Comparison of ENCODE assay signal across 24 cellular contexts in the genomic region with DNA sequence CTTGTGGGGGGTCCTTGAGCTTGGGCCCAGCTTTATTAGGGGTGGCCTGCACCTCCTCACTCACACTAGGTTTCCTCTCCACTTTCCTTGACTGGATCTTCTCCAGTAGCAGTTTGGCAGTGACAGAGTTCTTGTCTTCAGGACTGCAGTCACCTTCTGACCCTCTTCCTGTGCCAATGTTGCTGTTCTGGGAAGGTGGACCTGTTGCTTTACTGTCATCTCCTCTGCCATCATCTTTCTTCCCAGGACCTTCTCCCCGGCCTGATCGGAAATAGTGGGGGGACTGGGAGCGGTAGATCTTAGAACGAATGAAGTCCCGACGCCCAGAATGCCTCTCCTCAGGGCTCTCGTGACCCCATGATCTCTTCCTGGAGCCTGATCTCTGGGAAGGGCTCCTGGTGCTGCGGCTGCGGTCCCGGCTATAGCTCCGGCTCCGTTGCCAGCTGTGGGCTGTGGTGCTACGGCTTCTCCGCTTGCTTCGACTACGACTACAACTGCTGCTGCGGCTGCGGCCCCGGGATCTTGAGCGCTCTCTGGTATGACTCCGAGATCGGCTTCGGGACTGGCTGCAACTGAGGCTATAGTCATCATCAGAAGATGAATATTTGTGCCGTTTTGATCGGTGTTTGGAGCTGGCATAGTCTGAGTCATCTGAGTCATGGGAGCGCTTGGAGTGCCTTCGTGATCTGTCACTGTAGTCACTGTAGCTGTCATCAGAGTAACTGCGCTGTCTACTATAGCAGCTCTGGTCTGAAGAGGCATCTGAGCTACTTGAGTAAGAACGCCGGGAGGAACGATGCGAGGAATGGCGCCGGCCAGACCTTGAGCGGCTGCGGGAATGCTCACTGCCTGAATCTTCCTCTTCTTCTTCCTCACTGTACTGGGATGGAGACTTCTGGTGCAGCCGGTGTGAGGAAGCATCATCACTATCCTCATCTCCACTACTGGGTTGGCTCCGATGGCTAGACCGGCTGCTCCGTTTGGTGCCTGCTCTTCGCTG. TPM values are rescaled to one million over a fixed set of nuclear protein-coding genes. Genes with fewer than 3 reads are reported as not detected.
DNase-seq lines count a peak whose midpoint lies in the region; ATAC-seq and TF ChIP-seq lines count a peak whose summit lies in the region.
"Had no signal": no experiment of that assay in that cellular context is flagged by ENCODE, and none has a peak within 500 bp of the region (broad histone marks: within the 10 kb centered on the region; RNA-seq: fewer than 3 reads in every experiment).

No MANE protein-coding gene starts in this region.

- intact Hi-C loops in IMR-90 (cut with micrococcal nuclease): no loop called here

- DNase-seq in IMR-90 (peak; percentile 3), chondrocyte (ENCODE audit: low spot score) (peak; percentile 78), omental fat pad (ENCODE audit: low spot score) (no peak), kidney glomerular epithelial cell (lab: John Stamatoyannopoulos, UW) (no peak), ureter (ENCODE audit: low spot score) (no peak), HT-29 (ENCODE audit: low spot score) (no peak)
- DNase-seq: ACHN; activated CD4-positive, alpha-beta T cell treated with anti-CD3 and anti-CD28 coated beads for 36 hours; activated naive CD4-positive, alpha-beta T cell treated with anti-CD3 and anti-CD28 coated beads for 36 hours; activated T-cell treated with anti-CD3 and anti-CD28 coated beads, Interleukin-2, amount 50 U/mL, for 72 hours; DMS79 treated with DMSO at 0.1 percent for 48 hours; heart right ventricle; Karpas-422; NCI-H446; NCI-H82; SK-N-SH; stimulated activated CD4-positive, alpha-beta T cell treated with anti-CD3 and anti-CD28 coated beads, Interleukin-2, amount 100 ng/mL, for 48 hours; T-helper 2 cell had no signal

- no peak overlapping the region for H2AFZ ChIP-seq in IMR-90 (replicated peaks; ENCODE audit: low read length, poor library complexity)

- H2BK5ac ChIP-seq in IMR-90 (ENCODE audit: low read depth, low read length, poor library complexity, severe bottlenecking): no peak overlapping the region

- POLR2A ChIA-PET in IMR-90 (lab: Charles Lee; ENCODE audit: unreplicated experiment): no interaction called here

- no peak for TF ChIP-seq RAD21 in IMR-90 (IDR thresholded peaks at IDR 0.05; ENCODE audit: low read length)

- H2AK5ac ChIP-seq in IMR-90 (ENCODE audit: low read depth, low read length): no peak overlapping the region

- H3K36me3 ChIP-seq in BLaER1 (peaks cover 82% of the 10 kb centered on the region), IMR-90 (ENCODE audit: control insufficient read depth, insufficient read depth, low read length) (peaks cover 53% of the 10 kb centered on the region)

- peaks cover 23% of the 10 kb centered on the region for H3K36me3 Mint-ChIP-seq in chondrocyte (ENCODE audit: low read depth)

- no peak overlapping the region for H3K4me3 ChIP-seq in BLaER1
- no peak overlapping the region for H3K4me3 ChIP-seq in IMR-90 (ENCODE audit: insufficient read depth, low read depth, low read length)
- H3K4me3 ChIP-seq: coronary artery, HAP-1, heart right ventricle, upper lobe of left lung had no signal

- H3K27me3 ChIP-seq in BLaER1: no peaks in the 10 kb centered on the region
- H3K27me3 ChIP-seq in IMR-90 (ENCODE audit: control insufficient read depth, insufficient read depth, low read length): no peaks in the 10 kb centered on the region
- H3K27me3 ChIP-seq: heart right ventricle, upper lobe of left lung had no signal

- no peak overlapping the region for H2BK120ac ChIP-seq in IMR-90 (ENCODE audit: low read depth, low read length)

- no peak for ATAC-seq in IMR-90 (ENCODE audit: low read depth)
- ATAC-seq in omental fat pad (ENCODE audit: low FRiP score): peak; percentile 12
- ATAC-seq in GM19397 (IDR thresholded peaks at IDR 0.05; ENCODE audit: unreplicated experiment): no peak
- ATAC-seq: activated CD4-positive, alpha-beta T cell treated with anti-CD3 and anti-CD28 coated beads for 36 hours; activated T-cell treated with anti-CD3 and anti-CD28 coated beads, Interleukin-2, amount 50 U/mL, for 72 hours had no signal

- no peak overlapping the region for H2BK15ac ChIP-seq in IMR-90 (ENCODE audit: low read depth, low read length)

- no peaks in the 10 kb centered on the region for H3K9me3 ChIP-seq in BLaER1
- no peaks in the 10 kb centered on the region for H3K9me3 ChIP-seq in IMR-90 (ENCODE audit: control insufficient read depth, insufficient read depth, low read length)
- H3K9me3 ChIP-seq: HAP-1, heart right ventricle, SK-N-SH, upper lobe of left lung had no signal

- no peak overlapping the region for H3K27ac Mint-ChIP-seq in chondrocyte (ENCODE audit: unreplicated experiment)
- H3K27ac Mint-ChIP-seq: activated CD4-positive, alpha-beta T cell treated with anti-CD3 and anti-CD28 coated beads for 36 hours; activated naive CD4-positive, alpha-beta T cell treated with anti-CD3 and anti-CD28 coated beads for 36 hours; activated T-cell treated with anti-CD3 and anti-CD28 coated beads, Interleukin-2, amount 50 U/mL, for 72 hours had no signal

- H4K20me1 ChIP-seq in BLaER1 (peaks cover 19% of the 10 kb centered on the region; the same call in 1 of the 2 replicates), IMR-90 (ENCODE audit: insufficient read depth, low read length) (peaks cover 3% of the 10 kb centered on the region)

- no peak overlapping the region for H3K56ac ChIP-seq in IMR-90 (ENCODE audit: extremely low read depth, insufficient read depth, low read length)

- peaks cover 56% of the 10 kb centered on the region for H3K4me1 ChIP-seq in BLaER1
- no peaks in the 10 kb centered on the region for H3K4me1 ChIP-seq in IMR-90 (ENCODE audit: control insufficient read depth, insufficient read depth, low read length)
- H3K4me1 ChIP-seq: HAP-1, heart right ventricle, upper lobe of left lung had no signal

- no peak for TF ChIP-seq POLR2A in IMR-90 (IDR thresholded peaks at IDR 0.05; ENCODE audit: low read depth, low read length)

- no peak overlapping the region for H4K91ac ChIP-seq in IMR-90 (ENCODE audit: insufficient read depth, low read depth, low read length)

- H3K9ac ChIP-seq in BLaER1 (peak overlapping the region; percentile 56; the same call in 1 of the 2 replicates), IMR-90 (ENCODE audit: low read depth, low read length) (no peak overlapping the region)
- H3K9ac ChIP-seq: SK-N-SH had no signal

- H3K18ac ChIP-seq in IMR-90 (ENCODE audit: low read depth, low read length): no peak overlapping the region

- H2AK9ac ChIP-seq in IMR-90 (replicated peaks; ENCODE audit: low read depth, low read length, poor library complexity): no peak overlapping the region

- H3K27me3 Mint-ChIP-seq in chondrocyte (ENCODE audit: low read depth): no peaks in the 10 kb centered on the region
- H3K27me3 Mint-ChIP-seq: activated CD4-positive, alpha-beta T cell treated with anti-CD3 and anti-CD28 coated beads for 36 hours had no signal

- H3K4me3 Mint-ChIP-seq in chondrocyte (ENCODE audit: unreplicated experiment): no peak overlapping the region
- H3K4me3 Mint-ChIP-seq: activated CD4-positive, alpha-beta T cell treated with anti-CD3 and anti-CD28 coated beads for 36 hours; activated naive CD4-positive, alpha-beta T cell treated with anti-CD3 and anti-CD28 coated beads for 36 hours; activated T-cell treated with anti-CD3 and anti-CD28 coated beads, Interleukin-2, amount 50 U/mL, for 72 hours had no signal

- BruUV-seq in IMR-90 (replicated peaks; lab: Mats Ljungman, UMichigan): no TSS peak

- H3K9me1 ChIP-seq in IMR-90 (ENCODE audit: insufficient read depth, low read length): peaks cover 8% of the 10 kb centered on the region

- H3K4me2 ChIP-seq in BLaER1 (peak overlapping the region; percentile 92), IMR-90 (ENCODE audit: low read depth, low read length) (no peak overlapping the region)
- H3K4me2 ChIP-seq: SK-N-SH had no signal

- 96% methylated on average over 24 of the region's 41 CpGs; no CpG with 5 or more reads in 1 of the 2 experiments for WGBS in IMR-90 (ENCODE audit: extremely low coverage in 2 of 2, insufficient read length in 1 of 2), 2 experiments

- H4K8ac ChIP-seq in IMR-90 (ENCODE audit: low read depth in 2 of 2, low read length in 2 of 2): no peak overlapping the region

- no peaks in the 10 kb centered on the region for H3K4me1 Mint-ChIP-seq in chondrocyte (ENCODE audit: low read depth)

- H3K4ac ChIP-seq in IMR-90 (ENCODE audit: low read depth, low read length): no peak overlapping the region

- H3K23ac ChIP-seq in IMR-90 (ENCODE audit: low read depth, low read length): no peak overlapping the region

- TF ChIP-seq CTCF in IMR-90 (conservative IDR thresholded peaks at IDR 0.05; ENCODE audit: low read depth, low read length): no peak
- TF ChIP-seq CTCF in chondrocyte (IDR thresholded peaks at IDR 0.05): no peak
- no peak for TF ChIP-seq CTCF in omental fat pad (IDR thresholded peaks at IDR 0.05)

- H2BK20ac ChIP-seq in IMR-90 (ENCODE audit: low read depth, low read length): no peak overlapping the region

- H3K79me1 ChIP-seq in IMR-90 (ENCODE audit: low read depth in 1 of 2, low read length in 2 of 2): peaks cover 3 to 28% of the 10 kb centered on the region in 2 experiments; a peak in 3 of 4 replicates

- H3K27ac ChIP-seq in BLaER1 (peak overlapping the region; percentile 21; the same call in 1 of the 2 replicates), IMR-90 (ENCODE audit: insufficient read depth, low read length) (no peak overlapping the region)
- H3K27ac ChIP-seq: coronary artery, heart right ventricle, upper lobe of left lung had no signal

- CTCF ChIA-PET in IMR-90 (lab: Yijun Ruan, JAX): interaction anchor here (1.3 kb wide), 1 partner anchor 124 kb away, joined by 4 read pairs; no protein-coding TSS in a partner anchor

- in situ Hi-C loops in IMR-90 (cut with MboI; ENCODE audit: low sequenced_read_pairs): no loop called here

- no peak overlapping the region for H4K5ac ChIP-seq in IMR-90 (ENCODE audit: low read depth, low read length)

- dilution Hi-C loops in IMR-90 (cut with HindIII; ENCODE audit: low sequenced_read_pairs, unreplicated experiment): no loop called here

- H3K9me3 Mint-ChIP-seq in chondrocyte (ENCODE audit: low read depth): no peaks in the 10 kb centered on the region
- H3K9me3 Mint-ChIP-seq: activated naive CD4-positive, alpha-beta T cell treated with anti-CD3 and anti-CD28 coated beads for 36 hours; activated T-cell treated with anti-CD3 and anti-CD28 coated beads, Interleukin-2, amount 50 U/mL, for 72 hours had no signal

- H3K14ac ChIP-seq in IMR-90 (replicated peaks; ENCODE audit: low read depth, low read length): no peak overlapping the region

RNA-seq across cellular contexts. Expression of a gene that starts 9.5 kb away (rescaled TPM):
- total RNA-seq in IMR-90 (2012; rRNA removed) (under 0.01 TPM in 2 replicates), chondrocyte (1.7 to 2.2 TPM (median 2.0 TPM) in 3 replicates), omental fat pad (1 to 10 TPM in 2 of 4 donors, under 1 TPM in 2; 0.72 to 1.6 (median 1.0) TPM), ureter (1.1 TPM)
- 0.22 and 0.26 TPM in 2 replicates for polyA plus RNA-seq in IMR-90 (2012; rRNA removed)
- 0.04 and 0.21 TPM in 2 replicates for polyA plus RNA-seq in IMR-90 (2012; cell fraction: cytosol; rRNA removed)
- 2.4 and 2.8 TPM in 2 replicates for polyA plus RNA-seq in IMR-90 (2012; cell fraction: nucleus; rRNA removed; ENCODE audit: low replicate concordance)
- total RNA-seq in HT-29 (2014; rRNA removed; shearing (Covaris generic)): 0.05 TPM in 1 of 2 replicates, not detected in the other
- total RNA-seq: myocyte had no signal

RNA-seq across cellular contexts. Expression of a gene that starts 35.3 kb away (rescaled TPM):
- total RNA-seq in IMR-90 (2012; rRNA removed): 3.1 and 3.2 TPM in 2 replicates
- 5.9 and 8.1 TPM in 2 replicates for polyA plus RNA-seq in IMR-90 (2012; rRNA removed)
- 3.5 and 12.3 TPM in 2 replicates for polyA plus RNA-seq in IMR-90 (2012; cell fraction: cytosol; rRNA removed)
- 3.7 and 9.3 TPM in 2 replicates for polyA plus RNA-seq in IMR-90 (2012; cell fraction: nucleus; rRNA removed; ENCODE audit: low replicate concordance)
- total RNA-seq in chondrocyte: 14.8 to 20.6 TPM (median 18.6 TPM) in 3 replicates
- 1 to 10 TPM in 1 of 4 donors, under 1 TPM in 3; 0.56 to 3.5 (median 0.95) TPM for total RNA-seq in omental fat pad
- 0.78 TPM for total RNA-seq in ureter
- 2.1 and 3.0 TPM in 2 replicates for total RNA-seq in HT-29 (2014; rRNA removed; shearing (Covaris generic))

RNA-seq across cellular contexts. Expression of a gene that starts 53.9 kb away (rescaled TPM):
- total RNA-seq in IMR-90 (2012; rRNA removed): 38.9 and 39.2 TPM in 2 replicates
- 494 and 588 TPM in 2 replicates for polyA plus RNA-seq in IMR-90 (2012; rRNA removed)
- 401 and 565 TPM in 2 replicates for polyA plus RNA-seq in IMR-90 (2012; cell fraction: cytosol; rRNA removed)
- polyA plus RNA-seq in IMR-90 (2012; cell fraction: nucleus; rRNA removed; ENCODE audit: low replicate concordance): 146 and 360 TPM in 2 replicates
- 340 to 401 TPM (median 342 TPM) in 3 replicates for total RNA-seq in chondrocyte
- total RNA-seq in omental fat pad: 100 to 1,000 TPM; 275 to 379 (median 316) TPM
- total RNA-seq in ureter: 341 TPM
- total RNA-seq in HT-29 (2014; rRNA removed; shearing (Covaris generic)): 637 and 715 TPM in 2 replicates

Comparison
In these comparisons a context has a peak if more than half of its experiments do, and no peak if none do; other contexts are left out.
1. DNase-seq: peak in IMR-90 (single experiment) and chondrocyte (single experiment); none in omental fat pad (single experiment), kidney glomerular epithelial cell (single experiment), ureter (single experiment) and HT-29 (single experiment).